23 cellular contexts compared by ENCODE assay signal in the genomic region with DNA sequence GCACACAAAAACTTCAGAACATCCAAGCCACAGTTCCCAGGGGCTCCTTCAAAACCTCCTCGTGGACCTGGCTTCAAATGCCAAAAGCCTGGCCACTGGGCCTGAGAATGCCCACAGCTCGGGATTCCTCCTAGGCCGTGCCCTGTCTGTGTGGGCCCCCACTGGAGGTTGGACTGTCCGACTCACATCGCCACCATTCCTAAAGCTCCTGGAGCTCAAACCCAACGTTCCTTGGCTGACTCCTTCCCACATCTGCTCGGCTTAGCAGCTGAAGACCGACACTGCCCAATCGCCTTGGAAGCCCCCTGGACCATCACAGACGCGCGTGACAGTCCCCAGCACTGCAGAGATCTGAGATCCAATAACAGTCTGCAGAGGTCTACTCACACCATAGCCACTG. TPM values are rescaled to one million over a fixed set of nuclear protein-coding genes. Genes with fewer than 3 reads are reported as not detected.
"Had no signal": no experiment of that assay in that cellular context is flagged by ENCODE, and none has a peak within 500 bp of the region (broad histone marks: within the 10 kb centered on the region; RNA-seq: fewer than 3 reads in every experiment).

No MANE protein-coding gene starts in this region.

- H3K27ac Mint-ChIP-seq: natural killer cell, neural progenitor cell had no signal

- H3K36me3 ChIP-seq: heart left ventricle, neural progenitor cell, ovary, right atrium auricular region, thoracic aorta, transverse colon had no signal

- H3K27me3 ChIP-seq: heart left ventricle, ovary, right atrium auricular region, stomach, transverse colon had no signal

- H3K9me3 ChIP-seq: heart left ventricle, ovary, right atrium auricular region, stomach, thoracic aorta, transverse colon had no signal

- H3K4me3 ChIP-seq: heart left ventricle, neural progenitor cell, ovary, right atrium auricular region, stomach, thoracic aorta, transverse colon had no signal

- H3K4me3 Mint-ChIP-seq: natural killer cell, neural progenitor cell had no signal

- H3K27ac ChIP-seq: heart left ventricle, neural progenitor cell, ovary, right atrium auricular region, stomach, thoracic aorta, transverse colon had no signal

- H3K9me3 Mint-ChIP-seq: natural killer cell had no signal

- DNase-seq: effector memory CD4-positive, alpha-beta T cell; heart left ventricle; hippocampal formation; kidney glomerular epithelial cell; mesendoderm; natural killer cell; nucleus accumbens; ovary; stimulated activated CD4-positive, alpha-beta T cell treated with anti-CD3 and anti-CD28 coated beads, Interleukin-4, amount 100 ng/mL, for 1 hour; stimulated activated CD8-positive, alpha-beta memory T cell treated with anti-CD3 and anti-CD28 coated beads, Interleukin-4, amount 100 ng/mL, for 48 hours; stimulated activated naive CD4-positive, alpha-beta T cell; stomach; substantia nigra; transverse colon had no signal

- ATAC-seq: esophagus mucosa, heart left ventricle, natural killer cell had no signal

- H3K36me3 Mint-ChIP-seq: natural killer cell had no signal

RNA-seq across cellular contexts. Expression of a gene that starts 7.7 kb away (rescaled TPM):
- total RNA-seq: frontal cortex, glomerular endothelial cell, lung microvascular endothelial cell had no signal
- polyA plus RNA-seq: fibroblast of lung had no signal

RNA-seq across cellular contexts. Expression of a gene that starts 14.8 kb away (rescaled TPM):
- polyA plus RNA-seq: urinary bladder had no signal

RNA-seq across cellular contexts. Expression of a gene that starts 24.8 kb away (rescaled TPM):
- total RNA-seq: lung microvascular endothelial cell had no signal
